Comparison of ENCODE assay signal across 1 cellular context in genomic region chr15:66825731-66826130, GRCh38.
TF ChIP-seq lines count a peak whose summit lies in the region.

No MANE protein-coding gene starts in this region.

TF ChIP-seq in IMR-90, 13 proteins besides CTCF, POLR2A, EP300 and RAD21:
- TF ChIP-seq RCOR1 (IDR thresholded peaks at IDR 0.05; ENCODE audit: insufficient replicate concordance, low read length): no peak
- TF ChIP-seq ELK1 (IDR thresholded peaks at IDR 0.05; ENCODE audit: borderline replicate concordance, low read depth, low read length): no peak
- TF ChIP-seq MAZ (IDR thresholded peaks at IDR 0.05; ENCODE audit: borderline replicate concordance, low read depth, low read length): no peak
- TF ChIP-seq FOS (IDR thresholded peaks at IDR 0.05; ENCODE audit: low read depth, low read length): no peak
- TF ChIP-seq SMC3 (IDR thresholded peaks at IDR 0.05; ENCODE audit: low read depth, low read length): no peak
